ENCODE assay signal across 22 cellular contexts in the genomic region with DNA sequence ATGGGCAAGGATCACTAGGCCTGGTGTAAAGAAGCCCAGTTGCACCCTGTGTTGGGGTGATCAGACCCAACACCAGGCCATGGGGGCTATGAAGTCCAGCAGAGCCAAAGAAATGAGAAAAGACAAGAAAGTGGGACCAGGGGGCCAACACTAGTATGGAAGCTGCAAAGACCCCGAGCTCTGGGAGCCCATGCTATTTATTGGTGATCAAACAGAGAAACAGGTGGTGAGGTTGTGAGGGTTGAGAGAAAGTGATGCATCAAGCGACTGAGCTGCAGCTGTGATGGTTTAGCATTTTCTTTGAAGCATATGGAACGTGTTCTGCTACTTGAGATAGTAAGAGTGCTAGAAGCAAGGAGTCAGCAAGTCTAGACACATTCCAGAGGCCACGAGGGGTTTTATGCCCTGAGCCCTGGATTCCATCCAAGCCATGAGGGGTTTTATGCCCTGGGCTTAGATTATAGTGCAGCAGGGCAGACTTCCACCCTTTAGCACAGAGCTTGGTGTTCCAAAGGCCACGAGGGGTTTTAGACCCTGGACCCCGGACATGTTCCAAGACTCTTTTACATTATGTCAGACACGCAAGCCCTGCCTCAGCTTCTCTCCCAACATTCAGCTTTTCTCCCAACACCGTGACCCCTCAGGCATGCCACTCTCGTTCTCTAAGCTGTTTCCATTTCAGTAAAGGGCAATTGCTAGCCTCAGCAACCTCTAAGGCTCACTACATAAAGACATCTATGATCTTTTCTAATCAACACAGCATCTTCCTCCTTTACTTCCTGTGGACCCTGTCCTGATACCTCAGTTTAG. TPM values are rescaled to one million over a fixed set of nuclear protein-coding genes. Genes with fewer than 3 reads are reported as not detected.
"Had no signal": no experiment of that assay in that cellular context is flagged by ENCODE, and none has a peak within 500 bp of the region (broad histone marks: within the 10 kb centered on the region; RNA-seq: fewer than 3 reads in every experiment).

No MANE protein-coding gene starts in this region.

- H3K27me3 ChIP-seq: body of pancreas, foreskin keratinocyte, transverse colon, vagina had no signal

- H3K4me3 ChIP-seq: body of pancreas, transverse colon, vagina had no signal

- H3K27ac ChIP-seq: body of pancreas, epithelial cell of prostate, foreskin keratinocyte, transverse colon, vagina had no signal

- ATAC-seq: activated CD8-positive, alpha-beta T cell treated with anti-CD3 and anti-CD28 coated beads for 36 hours; activated T-helper 17 cell treated with anti-CD3 and anti-CD28 coated beads, Interleukin-2, amount 50 U/mL, for 72 hours; body of pancreas; foreskin keratinocyte had no signal

- DNase-seq: activated CD4-positive, alpha-beta T cell treated with anti-CD3 and anti-CD28 coated beads for 48 hours; activated CD4-positive, CD25-positive, alpha-beta regulatory T cell; activated CD8-positive, alpha-beta T cell treated with anti-CD3 and anti-CD28 coated beads for 36 hours; activated naive CD4-positive, alpha-beta T cell; activated naive CD8-positive, alpha-beta T cell treated with anti-CD3 and anti-CD28 coated beads for 36 hours; activated T-cell treated with anti-CD3 and anti-CD28 coated beads, Interleukin-2, amount 50 U/mL, for 1 hour; amygdala; caudate nucleus; endodermal cell; foreskin keratinocyte; posterior cingulate gyrus; stimulated activated CD4-positive, alpha-beta T cell treated with anti-CD3 and anti-CD28 coated beads, Interleukin-2, amount 100 ng/mL, for 24 hours; stimulated activated naive CD4-positive, alpha-beta T cell treated with Interleukin-2 at 50 U/mL for 16 hours; T1000; transverse colon had no signal

- H3K36me3 ChIP-seq: transverse colon, vagina had no signal

- H3K4me1 ChIP-seq: body of pancreas, foreskin keratinocyte, vagina had no signal

- H3K9me3 ChIP-seq: body of pancreas, transverse colon, vagina had no signal

RNA-seq across cellular contexts. Expression of gene TECTB, which starts 56.6 kb away (rescaled TPM):
- total RNA-seq: activated CD8-positive, alpha-beta T cell treated with anti-CD3 and anti-CD28 coated beads for 36 hours; activated naive CD8-positive, alpha-beta T cell treated with anti-CD3 and anti-CD28 coated beads for 36 hours; activated T-helper 17 cell treated with anti-CD3 and anti-CD28 coated beads, Interleukin-2, amount 50 U/mL, for 72 hours; body of pancreas; endodermal cell; fibroblast of lung; foreskin keratinocyte; lung microvascular endothelial cell; transverse colon; vagina had no signal
- polyA plus RNA-seq: fibroblast of lung, foreskin keratinocyte, keratinocyte had no signal
